In the genomic region with DNA sequence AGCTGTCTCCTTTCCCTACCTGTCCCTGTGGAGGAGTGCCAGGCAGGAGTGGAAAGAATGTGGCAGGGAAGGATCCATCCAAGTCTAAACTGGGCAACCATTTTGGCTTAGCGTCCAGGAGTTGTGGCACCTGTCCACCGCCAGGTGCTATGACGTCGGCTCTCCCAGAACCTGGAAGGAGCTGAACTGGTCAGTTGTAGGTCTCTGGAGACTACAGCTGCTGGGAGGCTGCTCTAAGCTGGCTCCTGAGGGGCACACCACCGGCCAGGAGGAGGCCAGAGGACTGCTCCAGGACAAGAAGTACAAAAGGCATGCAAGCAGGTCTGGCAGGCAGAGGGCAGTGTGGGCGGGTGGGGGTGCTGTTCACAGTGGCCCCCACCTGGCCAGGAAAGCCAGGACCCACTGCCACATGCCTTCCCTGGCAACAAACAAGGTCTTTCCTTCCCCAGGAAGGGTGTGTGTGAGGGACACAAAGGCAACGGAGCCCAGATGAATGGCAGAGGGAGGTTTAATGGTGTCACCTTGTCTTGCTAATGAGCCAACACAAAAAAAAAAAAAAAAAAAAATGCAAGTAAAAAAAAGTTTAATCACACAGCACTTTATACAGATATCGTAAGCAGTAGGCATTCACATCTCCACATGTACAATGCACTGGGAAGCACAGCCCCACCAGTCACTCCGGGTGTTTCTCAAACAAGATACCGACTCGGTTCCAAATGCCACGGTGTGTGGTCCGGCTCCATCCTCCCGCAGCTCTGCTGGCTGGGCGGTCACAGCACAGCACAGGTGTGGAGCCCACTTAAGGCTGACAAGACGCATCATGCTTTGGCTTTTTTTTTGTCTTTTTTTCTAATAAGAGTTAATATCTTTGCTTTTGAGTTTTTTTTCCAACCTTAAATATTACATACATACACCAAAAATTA, we compare ENCODE assay signal across 23 cellular contexts. TPM values are rescaled to one million over a fixed set of nuclear protein-coding genes. Genes with fewer than 3 reads are reported as not detected.
A peak's percentile ranks its signal among the peaks of the same experiment; 100 is the strongest.
DNase-seq lines count a peak whose midpoint lies in the region; ATAC-seq, FAIRE-seq and TF ChIP-seq lines count a peak whose summit lies in the region.
"Had no signal": no experiment of that assay in that cellular context is flagged by ENCODE, and none has a peak within 500 bp of the region (broad histone marks: within the 10 kb centered on the region; RNA-seq: fewer than 3 reads in every experiment).

No MANE protein-coding gene starts in this region.

- peak; percentile 59 for FAIRE-seq in urothelium cell line (lab: Jason Lieb, UNC)
- FAIRE-seq: A204.1, frontal cortex had no signal

- H3K4me3 ChIP-seq in right cardiac atrium (ENCODE audit: low read length) (no peak overlapping the region), epithelial cell of proximal tubule (ENCODE audit: low read depth, low read length) (no peak overlapping the region)
- H3K4me3 ChIP-seq: lung, right atrium auricular region, thoracic aorta had no signal

- H3K9me3 Mint-ChIP-seq in WTC11, result no peaks in the 10 kb centered on the region
- H3K9me3 Mint-ChIP-seq: activated CD8-positive, alpha-beta T cell treated with anti-CD3 and anti-CD28 coated beads for 36 hours; activated T-helper 2 cell treated with anti-CD3 and anti-CD28 coated beads, Interferon-gamma antibody, Interleukin-2, Interleukin-4, amounts not matched to agents 10 μg/mL and 5 μg/mL and 100 μg/mL, durations not matched to agents 14 hours and 24 hours and 36 hours; nephron had no signal

- no peaks in the 10 kb centered on the region for H3K27me3 ChIP-seq in right cardiac atrium (ENCODE audit: control insufficient read depth, insufficient read depth)
- H3K27me3 ChIP-seq: right atrium auricular region had no signal

- H3K4me1 Mint-ChIP-seq in WTC11, result peaks cover 26% of the 10 kb centered on the region
- H3K4me1 Mint-ChIP-seq: nephron had no signal

- H3K27me3 Mint-ChIP-seq in WTC11 (ENCODE audit: low read depth), result peaks cover 25% of the 10 kb centered on the region
- H3K27me3 Mint-ChIP-seq: activated CD8-positive, alpha-beta T cell treated with anti-CD3 and anti-CD28 coated beads for 36 hours had no signal

- H3K9me3 ChIP-seq in right cardiac atrium (ENCODE audit: control insufficient read depth, low read length), result no peaks in the 10 kb centered on the region
- H3K9me3 ChIP-seq: right atrium auricular region, SK-N-SH, thoracic aorta had no signal

- no peak overlapping the region for H3K27ac ChIP-seq in right cardiac atrium (ENCODE audit: low read length)
- H3K27ac ChIP-seq: right atrium auricular region, thoracic aorta had no signal

- CTCF ChIA-PET in WTC11 (lab: Charles Lee), result interaction anchor here (0.6 to 10.6 kb wide), 20 partner anchors 8 to 1965 kb away, joined by 3 to 135 read pairs (median 4); a partner anchor contains a TSS

- ATAC-seq in Right ventricle myocardium inferior, result no peak
- no peak for ATAC-seq in right cardiac atrium
- ATAC-seq in WTC11, result peak; percentile 17
- ATAC-seq: activated CD8-positive, alpha-beta T cell treated with anti-CD3 and anti-CD28 coated beads for 36 hours had no signal

- POLR2A ChIA-PET in WTC11 (lab: Charles Lee), result interaction anchor here (1.1 kb wide), 1 partner anchor 34 kb away, joined by 5 read pairs; no protein-coding TSS in a partner anchor

- DNase-seq in Right ventricle myocardium inferior (ENCODE audit: missing footprints) (peak; percentile 37), right cardiac atrium (no peak), WTC11 (ENCODE audit: low spot score) (no peak), epithelial cell of proximal tubule (ENCODE audit: low read depth) (no peak), urothelium cell line (ENCODE audit: low spot score) (no peak), nucleus accumbens (lab: John Stamatoyannopoulos, UW) (no peak), NCI-H748 treated with DMSO at 0.1 percent for 48 hours (lab: John Stamatoyannopoulos, UW) (no peak), EL (no peak)
- DNase-seq: activated CD8-positive, alpha-beta T cell treated with anti-CD3 and anti-CD28 coated beads for 36 hours; Calu3; KBM-7; NCI-H1417; NCI-H226; SK-N-SH; stimulated activated CD4-positive, alpha-beta T cell treated with anti-CD3 and anti-CD28 coated beads, Interleukin-2, amount 100 ng/mL, for 48 hours; stimulated activated CD8-positive, alpha-beta memory T cell treated with anti-CD3 and anti-CD28 coated beads, Interleukin-4, amount 100 ng/mL, for 48 hours had no signal

- TF ChIP-seq CTCF in WTC11 (IDR thresholded peaks at IDR 0.05) (no peak), epithelial cell of proximal tubule (conservative IDR thresholded peaks at IDR 0.05; ENCODE audit: low read depth, low read length) (peak; percentile 17)

- H3K4me1 ChIP-seq in right cardiac atrium (ENCODE audit: control insufficient read depth, insufficient read depth, low read length), result no peaks in the 10 kb centered on the region

- H3K27ac Mint-ChIP-seq in WTC11, result peak overlapping the region; percentile 89
- H3K27ac Mint-ChIP-seq: activated CD8-positive, alpha-beta T cell treated with anti-CD3 and anti-CD28 coated beads for 36 hours; activated T-helper 2 cell treated with anti-CD3 and anti-CD28 coated beads, Interferon-gamma antibody, Interleukin-2, Interleukin-4, amounts not matched to agents 10 μg/mL and 5 μg/mL and 100 μg/mL, durations not matched to agents 14 hours and 24 hours and 36 hours; nephron had no signal

- no peak overlapping the region for H3K4me3 Mint-ChIP-seq in WTC11
- H3K4me3 Mint-ChIP-seq: activated CD8-positive, alpha-beta T cell treated with anti-CD3 and anti-CD28 coated beads for 36 hours; nephron had no signal

- H3K36me3 Mint-ChIP-seq in WTC11, result peaks cover 22% of the 10 kb centered on the region

- 75% methylated on average over 16 of the region's 16 CpGs for WGBS in right cardiac atrium

- intact Hi-C loops in Right ventricle myocardium inferior (cut with DNase I), result no loop called here
- intact Hi-C loops in right cardiac atrium (cut with DNase I), result no loop called here

TF ChIP-seq in WTC11, 78 proteins besides CTCF, POLR2A, EP300 and RAD21 (continues in another document):
- 0 out of 2 replicates have a peak, but pooled peaks have one; percentile 44 for TF ChIP-seq FOXP1 (CRISPR knock-in tag; IDR thresholded peaks at IDR 0.05; ENCODE audit: borderline replicate concordance)
- TF ChIP-seq, protein P1, sequence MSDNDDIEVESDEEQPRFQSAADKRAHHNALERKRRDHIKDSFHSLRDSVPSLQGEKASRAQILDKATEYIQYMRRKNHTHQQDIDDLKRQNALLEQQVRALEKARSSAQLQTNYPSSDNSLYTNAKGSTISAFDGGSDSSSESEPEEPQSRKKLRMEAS (CRISPR knock-in tag; IDR thresholded peaks at IDR 0.05), result peak; percentile 43; the same call in 1 of the 2 replicates
- TF ChIP-seq, protein P2, sequence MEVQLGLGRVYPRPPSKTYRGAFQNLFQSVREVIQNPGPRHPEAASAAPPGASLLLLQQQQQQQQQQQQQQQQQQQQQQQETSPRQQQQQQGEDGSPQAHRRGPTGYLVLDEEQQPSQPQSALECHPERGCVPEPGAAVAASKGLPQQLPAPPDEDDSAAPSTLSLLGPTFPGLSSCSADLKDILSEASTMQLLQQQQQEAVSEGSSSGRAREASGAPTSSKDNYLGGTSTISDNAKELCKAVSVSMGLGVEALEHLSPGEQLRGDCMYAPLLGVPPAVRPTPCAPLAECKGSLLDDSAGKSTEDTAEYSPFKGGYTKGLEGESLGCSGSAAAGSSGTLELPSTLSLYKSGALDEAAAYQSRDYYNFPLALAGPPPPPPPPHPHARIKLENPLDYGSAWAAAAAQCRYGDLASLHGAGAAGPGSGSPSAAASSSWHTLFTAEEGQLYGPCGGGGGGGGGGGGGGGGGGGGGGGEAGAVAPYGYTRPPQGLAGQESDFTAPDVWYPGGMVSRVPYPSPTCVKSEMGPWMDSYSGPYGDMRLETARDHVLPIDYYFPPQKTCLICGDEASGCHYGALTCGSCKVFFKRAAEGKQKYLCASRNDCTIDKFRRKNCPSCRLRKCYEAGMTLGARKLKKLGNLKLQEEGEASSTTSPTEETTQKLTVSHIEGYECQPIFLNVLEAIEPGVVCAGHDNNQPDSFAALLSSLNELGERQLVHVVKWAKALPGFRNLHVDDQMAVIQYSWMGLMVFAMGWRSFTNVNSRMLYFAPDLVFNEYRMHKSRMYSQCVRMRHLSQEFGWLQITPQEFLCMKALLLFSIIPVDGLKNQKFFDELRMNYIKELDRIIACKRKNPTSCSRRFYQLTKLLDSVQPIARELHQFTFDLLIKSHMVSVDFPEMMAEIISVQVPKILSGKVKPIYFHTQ (CRISPR knock-in tag; IDR thresholded peaks at IDR 0.05), result no peak

RNA-seq across cellular contexts. Expression of a gene that starts 4.8 kb away (rescaled TPM):
- total RNA-seq in Right ventricle myocardium inferior, result 2.7 TPM
- total RNA-seq in right cardiac atrium, result 10 to 100 TPM in 1 of 4 donors, 1 to 10 TPM in 3; 3.5 to 13.6 (median 3.8) TPM
- polyA plus RNA-seq in right cardiac atrium, result 3.8 TPM
- 2.5 to 2.9 TPM (median 2.8 TPM) in 3 replicates for total RNA-seq in WTC11 (2021)
- total RNA-seq in epithelial cell of proximal tubule, result 54.5 and 81.2 TPM in 2 replicates

RNA-seq across cellular contexts. Expression of a gene that starts 35.5 kb away (rescaled TPM):
- total RNA-seq in Right ventricle myocardium inferior (35.9 TPM), right cardiac atrium (10 to 100 TPM; 31.9 to 45.3 (median 39.1) TPM), WTC11 (2021) (50.0 to 56.5 TPM (median 52.3 TPM) in 3 replicates), epithelial cell of proximal tubule (57.5 and 63.4 TPM in 2 replicates)
- polyA plus RNA-seq in right cardiac atrium, result 37.4 TPM
